ENCODE assay signal across 32 cellular contexts in the genomic region with DNA sequence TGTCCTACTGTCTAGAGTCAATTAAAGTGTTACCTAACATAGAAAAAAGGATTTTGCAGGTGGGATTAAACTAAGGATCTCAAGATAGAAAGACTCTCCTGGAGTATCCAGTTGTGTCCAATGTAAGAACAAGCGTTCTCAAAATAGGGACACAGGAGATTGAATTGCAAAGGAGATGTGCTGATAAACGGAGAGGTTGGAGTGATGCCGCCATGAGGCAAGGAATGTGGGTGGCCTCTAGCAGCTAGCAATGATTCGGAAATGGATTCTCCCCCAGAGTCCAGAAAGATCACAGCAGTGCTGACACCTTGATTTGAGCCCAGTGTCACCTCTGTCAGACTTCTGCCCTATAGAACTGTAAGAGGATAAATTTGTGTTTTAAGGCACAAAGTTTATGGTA. TPM values are rescaled to one million over a fixed set of nuclear protein-coding genes. Genes with fewer than 3 reads are reported as not detected.
"Had no signal": no experiment of that assay in that cellular context is flagged by ENCODE, and none has a peak within 500 bp of the region (broad histone marks: within the 10 kb centered on the region; RNA-seq: fewer than 3 reads in every experiment).

No MANE protein-coding gene starts in this region.

- H3K36me3 ChIP-seq: ascending aorta, gastrocnemius medialis, left ventricle myocardium inferior, suprapubic skin, tibial artery, upper lobe of right lung had no signal

- H3K4me3 ChIP-seq: ascending aorta, coronary artery, gastrocnemius medialis, hepatocyte, left ventricle myocardium inferior, lung, SK-N-MC, suprapubic skin, tibial artery, upper lobe of right lung had no signal

- H3K4me3 Mint-ChIP-seq: brain; effector memory CD8-positive, alpha-beta T cell; nephron had no signal

- DNase-seq: activated CD4-positive, alpha-beta T cell treated with anti-CD3 and anti-CD28 coated beads for 48 hours; activated CD4-positive, CD25-positive, alpha-beta regulatory T cell; activated CD8-positive, alpha-beta memory T cell treated with anti-CD3 and anti-CD28 coated beads for 24 hours; activated CD8-positive, alpha-beta memory T cell treated with anti-CD3 and anti-CD28 coated beads, Interleukin-2, amount 50 U/mL, for 48 hours; activated gamma-delta T cell treated with Interleukin-2 at 50 U/mL for 16 hours; effector memory CD8-positive, alpha-beta T cell; erythroblast; gastrocnemius medialis; glutamatergic neuron; islet precursor cell; left ventricle myocardium inferior; mesendoderm; posterior cingulate gyrus; right cardiac atrium; stimulated activated CD4-positive, alpha-beta T cell treated with anti-CD3 and anti-CD28 coated beads, Interleukin-12 subunit alpha, Interleukin-12 subunit beta, amount 100 ng/mL, for 4 hours; stimulated activated CD4-positive, alpha-beta T cell treated with anti-CD3 and anti-CD28 coated beads, Interleukin-4, amount 100 ng/mL, for 1 hour; tibial artery; upper lobe of right lung had no signal

- ATAC-seq: effector memory CD8-positive, alpha-beta T cell; gastrocnemius medialis; right cardiac atrium had no signal

- H3K4me1 Mint-ChIP-seq: brain, nephron had no signal

- H3K27me3 ChIP-seq: ascending aorta, gastrocnemius medialis, hepatocyte, suprapubic skin, tibial artery, upper lobe of right lung had no signal

- H3K27ac Mint-ChIP-seq: brain; effector memory CD8-positive, alpha-beta T cell; nephron had no signal

- H3K36me3 Mint-ChIP-seq: brain had no signal

RNA-seq across cellular contexts. Expression of a gene that starts 24.1 kb away (rescaled TPM):
- total RNA-seq: ascending aorta, cerebellum, osteoblast had no signal

RNA-seq across cellular contexts. Expression of a gene that starts 35.5 kb away (rescaled TPM):
- total RNA-seq: activated naive CD4-positive, alpha-beta T cell treated with anti-CD3 and anti-CD28 coated beads, Interleukin-2, amount 50 U/mL, for 72 hours; ascending aorta; cardiac septum; cerebellum; gastrocnemius medialis; hepatocyte; left ventricle myocardium inferior; lung; mononuclear cell; osteoblast; right cardiac atrium; T-helper 1 cell treated with Interleukin-12 subunit alpha and Interleukin-12 subunit beta and Interleukin-4 antibody, amounts not matched to agents 30 ng/mL and 1 ng/mL, for 36 hours; upper lobe of right lung had no signal

RNA-seq across cellular contexts. Expression of a gene that starts 44.3 kb away (rescaled TPM):
- total RNA-seq: activated naive CD4-positive, alpha-beta T cell treated with anti-CD3 and anti-CD28 coated beads, Interleukin-2, amount 50 U/mL, for 72 hours; ascending aorta; cardiac septum; cerebellum; gastrocnemius medialis; left ventricle myocardium inferior; mononuclear cell; osteoblast; right cardiac atrium; T-helper 1 cell treated with Interleukin-12 subunit alpha and Interleukin-12 subunit beta and Interleukin-4 antibody, amounts not matched to agents 30 ng/mL and 1 ng/mL, for 36 hours; upper lobe of right lung had no signal

RNA-seq across cellular contexts. Expression of a gene that starts 50.6 kb away (rescaled TPM):
- total RNA-seq: activated naive CD4-positive, alpha-beta T cell treated with anti-CD3 and anti-CD28 coated beads, Interleukin-2, amount 50 U/mL, for 72 hours; ascending aorta; cardiac septum; cerebellum; gastrocnemius medialis; hepatocyte; left ventricle myocardium inferior; lung; mononuclear cell; osteoblast; right cardiac atrium; T-helper 1 cell treated with Interleukin-12 subunit alpha and Interleukin-12 subunit beta and Interleukin-4 antibody, amounts not matched to agents 30 ng/mL and 1 ng/mL, for 36 hours; upper lobe of right lung had no signal
